In the genomic region with DNA sequence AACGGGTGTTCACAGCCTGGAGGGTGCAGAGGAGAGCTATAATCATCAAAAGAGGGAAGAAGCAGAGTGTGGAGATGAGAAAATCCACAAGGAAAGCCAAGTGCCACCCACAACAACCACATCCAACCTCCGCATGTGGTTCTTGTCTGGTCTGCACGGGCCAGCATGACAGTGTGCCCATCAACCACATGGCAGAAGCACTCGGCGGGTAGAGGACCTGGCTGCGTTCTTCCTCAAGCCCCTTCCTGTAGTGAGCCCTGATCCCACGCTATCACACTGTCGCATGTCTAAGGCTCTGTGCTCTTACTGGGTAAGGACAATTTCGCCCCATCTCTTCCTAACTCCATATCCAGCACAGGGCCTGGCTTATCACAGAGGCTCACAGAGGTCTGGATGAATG, we compare ENCODE assay signal across 1 cellular context.
A peak's percentile ranks its signal among the peaks of the same experiment; 100 is the strongest.
TF ChIP-seq lines count a peak whose summit lies in the region.

No MANE protein-coding gene starts in this region.

TF ChIP-seq in HepG2, 621 proteins besides CTCF, POLR2A, EP300 and RAD21:
- no peak for TF ChIP-seq TGIF2 (CRISPR knock-in tag; IDR thresholded peaks at IDR 0.05)
- no peak for TF ChIP-seq ETV6 (CRISPR knock-in tag; conservative IDR thresholded peaks at IDR 0.05)
- TF ChIP-seq RBM22 (optimal IDR thresholded peaks at IDR 0.05; ENCODE audit: low read length), result no peak
- TF ChIP-seq MAF1 (CRISPR knock-in tag; IDR thresholded peaks at IDR 0.05; ENCODE audit: borderline replicate concordance), result no peak
- no peak for TF ChIP-seq MAFK (conservative IDR thresholded peaks at IDR 0.05 in 1 of 2, IDR thresholded peaks at IDR 0.05 in 1 of 2; ENCODE audit: low read length in 2 of 2)
- TF ChIP-seq, protein P1, sequence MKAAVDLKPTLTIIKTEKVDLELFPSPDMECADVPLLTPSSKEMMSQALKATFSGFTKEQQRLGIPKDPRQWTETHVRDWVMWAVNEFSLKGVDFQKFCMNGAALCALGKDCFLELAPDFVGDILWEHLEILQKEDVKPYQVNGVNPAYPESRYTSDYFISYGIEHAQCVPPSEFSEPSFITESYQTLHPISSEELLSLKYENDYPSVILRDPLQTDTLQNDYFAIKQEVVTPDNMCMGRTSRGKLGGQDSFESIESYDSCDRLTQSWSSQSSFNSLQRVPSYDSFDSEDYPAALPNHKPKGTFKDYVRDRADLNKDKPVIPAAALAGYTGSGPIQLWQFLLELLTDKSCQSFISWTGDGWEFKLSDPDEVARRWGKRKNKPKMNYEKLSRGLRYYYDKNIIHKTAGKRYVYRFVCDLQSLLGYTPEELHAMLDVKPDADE (CRISPR knock-in tag; IDR thresholded peaks at IDR 0.05), result no peak
- TF ChIP-seq, protein P2, sequence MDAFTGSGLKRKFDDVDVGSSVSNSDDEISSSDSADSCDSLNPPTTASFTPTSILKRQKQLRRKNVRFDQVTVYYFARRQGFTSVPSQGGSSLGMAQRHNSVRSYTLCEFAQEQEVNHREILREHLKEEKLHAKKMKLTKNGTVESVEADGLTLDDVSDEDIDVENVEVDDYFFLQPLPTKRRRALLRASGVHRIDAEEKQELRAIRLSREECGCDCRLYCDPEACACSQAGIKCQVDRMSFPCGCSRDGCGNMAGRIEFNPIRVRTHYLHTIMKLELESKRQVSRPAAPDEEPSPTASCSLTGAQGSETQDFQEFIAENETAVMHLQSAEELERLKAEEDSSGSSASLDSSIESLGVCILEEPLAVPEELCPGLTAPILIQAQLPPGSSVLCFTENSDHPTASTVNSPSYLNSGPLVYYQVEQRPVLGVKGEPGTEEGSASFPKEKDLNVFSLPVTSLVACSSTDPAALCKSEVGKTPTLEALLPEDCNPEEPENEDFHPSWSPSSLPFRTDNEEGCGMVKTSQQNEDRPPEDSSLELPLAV (CRISPR knock-in tag; conservative IDR thresholded peaks at IDR 0.05; ENCODE audit: low read depth), result no peak
- no peak for TF ChIP-seq MBNL3 (CRISPR knock-in tag; conservative IDR thresholded peaks at IDR 0.05)
- TF ChIP-seq SNAPC2 (CRISPR knock-in tag; IDR thresholded peaks at IDR 0.05), result no peak
- TF ChIP-seq GABPB1 (CRISPR knock-in tag; IDR thresholded peaks at IDR 0.05), result peak; percentile 5; the same call in 1 of the 2 replicates
- TF ChIP-seq CENPX (CRISPR knock-in tag; IDR thresholded peaks at IDR 0.05), result no peak
- no peak for TF ChIP-seq HNRNPK (IDR thresholded peaks at IDR 0.05; ENCODE audit: low read depth, low read length, poor library complexity, severe bottlenecking)
- TF ChIP-seq, protein P3, sequence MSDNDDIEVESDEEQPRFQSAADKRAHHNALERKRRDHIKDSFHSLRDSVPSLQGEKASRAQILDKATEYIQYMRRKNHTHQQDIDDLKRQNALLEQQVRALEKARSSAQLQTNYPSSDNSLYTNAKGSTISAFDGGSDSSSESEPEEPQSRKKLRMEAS (IDR thresholded peaks at IDR 0.05), result no peak
- no peak for TF ChIP-seq MTF2 (CRISPR knock-in tag; IDR thresholded peaks at IDR 0.05; ENCODE audit: borderline replicate concordance)
- TF ChIP-seq, protein P4, sequence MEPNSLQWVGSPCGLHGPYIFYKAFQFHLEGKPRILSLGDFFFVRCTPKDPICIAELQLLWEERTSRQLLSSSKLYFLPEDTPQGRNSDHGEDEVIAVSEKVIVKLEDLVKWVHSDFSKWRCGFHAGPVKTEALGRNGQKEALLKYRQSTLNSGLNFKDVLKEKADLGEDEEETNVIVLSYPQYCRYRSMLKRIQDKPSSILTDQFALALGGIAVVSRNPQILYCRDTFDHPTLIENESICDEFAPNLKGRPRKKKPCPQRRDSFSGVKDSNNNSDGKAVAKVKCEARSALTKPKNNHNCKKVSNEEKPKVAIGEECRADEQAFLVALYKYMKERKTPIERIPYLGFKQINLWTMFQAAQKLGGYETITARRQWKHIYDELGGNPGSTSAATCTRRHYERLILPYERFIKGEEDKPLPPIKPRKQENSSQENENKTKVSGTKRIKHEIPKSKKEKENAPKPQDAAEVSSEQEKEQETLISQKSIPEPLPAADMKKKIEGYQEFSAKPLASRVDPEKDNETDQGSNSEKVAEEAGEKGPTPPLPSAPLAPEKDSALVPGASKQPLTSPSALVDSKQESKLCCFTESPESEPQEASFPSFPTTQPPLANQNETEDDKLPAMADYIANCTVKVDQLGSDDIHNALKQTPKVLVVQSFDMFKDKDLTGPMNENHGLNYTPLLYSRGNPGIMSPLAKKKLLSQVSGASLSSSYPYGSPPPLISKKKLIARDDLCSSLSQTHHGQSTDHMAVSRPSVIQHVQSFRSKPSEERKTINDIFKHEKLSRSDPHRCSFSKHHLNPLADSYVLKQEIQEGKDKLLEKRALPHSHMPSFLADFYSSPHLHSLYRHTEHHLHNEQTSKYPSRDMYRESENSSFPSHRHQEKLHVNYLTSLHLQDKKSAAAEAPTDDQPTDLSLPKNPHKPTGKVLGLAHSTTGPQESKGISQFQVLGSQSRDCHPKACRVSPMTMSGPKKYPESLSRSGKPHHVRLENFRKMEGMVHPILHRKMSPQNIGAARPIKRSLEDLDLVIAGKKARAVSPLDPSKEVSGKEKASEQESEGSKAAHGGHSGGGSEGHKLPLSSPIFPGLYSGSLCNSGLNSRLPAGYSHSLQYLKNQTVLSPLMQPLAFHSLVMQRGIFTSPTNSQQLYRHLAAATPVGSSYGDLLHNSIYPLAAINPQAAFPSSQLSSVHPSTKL (CRISPR knock-in tag; IDR thresholded peaks at IDR 0.05), result no peak
- no peak for TF ChIP-seq ZNF547 (CRISPR knock-in tag; IDR thresholded peaks at IDR 0.05)
- TF ChIP-seq NR2F1 (CRISPR knock-in tag; IDR thresholded peaks at IDR 0.05), result no peak
- TF ChIP-seq MXD4 (CRISPR knock-in tag; IDR thresholded peaks at IDR 0.05), result no peak
- TF ChIP-seq ZBTB42 (CRISPR knock-in tag; IDR thresholded peaks at IDR 0.05), result no peak
- TF ChIP-seq ZMYM2 (CRISPR knock-in tag; IDR thresholded peaks at IDR 0.05), result no peak
- TF ChIP-seq ZNF569 (CRISPR knock-in tag; IDR thresholded peaks at IDR 0.05; ENCODE audit: borderline replicate concordance), result no peak
- TF ChIP-seq, protein P5, sequence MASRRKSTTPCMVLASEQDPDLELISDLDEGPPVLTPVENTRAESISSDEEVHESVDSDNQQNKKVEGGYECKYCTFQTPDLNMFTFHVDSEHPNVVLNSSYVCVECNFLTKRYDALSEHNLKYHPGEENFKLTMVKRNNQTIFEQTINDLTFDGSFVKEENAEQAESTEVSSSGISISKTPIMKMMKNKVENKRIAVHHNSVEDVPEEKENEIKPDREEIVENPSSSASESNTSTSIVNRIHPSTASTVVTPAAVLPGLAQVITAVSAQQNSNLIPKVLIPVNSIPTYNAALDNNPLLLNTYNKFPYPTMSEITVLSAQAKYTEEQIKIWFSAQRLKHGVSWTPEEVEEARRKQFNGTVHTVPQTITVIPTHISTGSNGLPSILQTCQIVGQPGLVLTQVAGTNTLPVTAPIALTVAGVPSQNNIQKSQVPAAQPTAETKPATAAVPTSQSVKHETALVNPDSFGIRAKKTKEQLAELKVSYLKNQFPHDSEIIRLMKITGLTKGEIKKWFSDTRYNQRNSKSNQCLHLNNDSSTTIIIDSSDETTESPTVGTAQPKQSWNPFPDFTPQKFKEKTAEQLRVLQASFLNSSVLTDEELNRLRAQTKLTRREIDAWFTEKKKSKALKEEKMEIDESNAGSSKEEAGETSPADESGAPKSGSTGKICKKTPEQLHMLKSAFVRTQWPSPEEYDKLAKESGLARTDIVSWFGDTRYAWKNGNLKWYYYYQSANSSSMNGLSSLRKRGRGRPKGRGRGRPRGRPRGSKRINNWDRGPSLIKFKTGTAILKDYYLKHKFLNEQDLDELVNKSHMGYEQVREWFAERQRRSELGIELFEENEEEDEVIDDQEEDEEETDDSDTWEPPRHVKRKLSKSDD (CRISPR knock-in tag; IDR thresholded peaks at IDR 0.05; ENCODE audit: low read depth), result no peak
- no peak for TF ChIP-seq NCOA1 (CRISPR knock-in tag; IDR thresholded peaks at IDR 0.05)
- TF ChIP-seq MAFF (IDR thresholded peaks at IDR 0.05; ENCODE audit: low read depth, low read length), result no peak
- no peak for TF ChIP-seq SOX6 (IDR thresholded peaks at IDR 0.05)
- TF ChIP-seq SOX6 (CRISPR knock-in tag; IDR thresholded peaks at IDR 0.05), result no peak
- no peak for TF ChIP-seq YY1 (IDR thresholded peaks at IDR 0.05; ENCODE audit: insufficient read depth, insufficient replicate concordance, low read depth, low read length)
- no peak for TF ChIP-seq PAWR (CRISPR knock-in tag; IDR thresholded peaks at IDR 0.05; ENCODE audit: borderline replicate concordance)
- 0 out of 2 replicates have a peak, but pooled peaks have one; percentile 7 for TF ChIP-seq ZFY (CRISPR knock-in tag; IDR thresholded peaks at IDR 0.05)
- TF ChIP-seq ZFX (CRISPR knock-in tag; IDR thresholded peaks at IDR 0.05; ENCODE audit: low read depth), result peak; percentile 21; the same call in 1 of the 2 replicates
- TF ChIP-seq ZNF33A (CRISPR knock-in tag; IDR thresholded peaks at IDR 0.05; ENCODE audit: borderline replicate concordance), result no peak
- TF ChIP-seq ZSCAN25 (CRISPR knock-in tag; IDR thresholded peaks at IDR 0.05), result no peak
- no peak for TF ChIP-seq ZNF670 (CRISPR knock-in tag; IDR thresholded peaks at IDR 0.05; ENCODE audit: borderline replicate concordance)
- TF ChIP-seq, protein P6, sequence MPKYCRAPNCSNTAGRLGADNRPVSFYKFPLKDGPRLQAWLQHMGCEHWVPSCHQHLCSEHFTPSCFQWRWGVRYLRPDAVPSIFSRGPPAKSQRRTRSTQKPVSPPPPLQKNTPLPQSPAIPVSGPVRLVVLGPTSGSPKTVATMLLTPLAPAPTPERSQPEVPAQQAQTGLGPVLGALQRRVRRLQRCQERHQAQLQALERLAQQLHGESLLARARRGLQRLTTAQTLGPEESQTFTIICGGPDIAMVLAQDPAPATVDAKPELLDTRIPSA (CRISPR knock-in tag; IDR thresholded peaks at IDR 0.05; ENCODE audit: borderline replicate concordance), result no peak
- TF ChIP-seq ZNF766 (CRISPR knock-in tag; IDR thresholded peaks at IDR 0.05; ENCODE audit: borderline replicate concordance), result 0 out of 2 replicates have a peak, but pooled peaks have one; percentile 26
